In genomic region chr19:13902993-13903555, GRCh38 we compare ENCODE assay signal across 9 cellular contexts. TPM values are rescaled to one million over a fixed set of nuclear protein-coding genes. Genes with fewer than 3 reads are reported as not detected.
DNase-seq lines count a peak whose midpoint lies in the region; ATAC-seq, FAIRE-seq and TF ChIP-seq lines count a peak whose summit lies in the region.
"Had no signal": no experiment of that assay in that cellular context is flagged by ENCODE, and none has a peak within 500 bp of the region (broad histone marks: within the 10 kb centered on the region; RNA-seq: fewer than 3 reads in every experiment).

No MANE protein-coding gene starts in this region.

- H3K36me3 ChIP-seq in CD4-positive, alpha-beta memory T cell (ENCODE audit: insufficient read depth, low read length): no peaks in the 10 kb centered on the region
- H3K36me3 ChIP-seq in RWPE2 (ENCODE audit: low read depth): no peaks in the 10 kb centered on the region

- H3K27ac Mint-ChIP-seq in CD4-positive, alpha-beta memory T cell: peak overlapping the region in 4 of 7 donors; percentile 3 to 70 (median 49)

- H3K4me3 Mint-ChIP-seq in CD4-positive, alpha-beta memory T cell: peak overlapping the region in 1 of 8 donors; percentile 39

- H3K9me3 Mint-ChIP-seq in CD4-positive, alpha-beta memory T cell: no peaks in the 10 kb centered on the region

- peaks cover 15% of the 10 kb centered on the region for H3K4me1 ChIP-seq in CD4-positive, alpha-beta memory T cell (ENCODE audit: insufficient read depth, low read length)
- no peaks in the 10 kb centered on the region for H3K4me1 ChIP-seq in RWPE2 (ENCODE audit: insufficient read depth, poor library complexity, severe bottlenecking)

- H3K27ac ChIP-seq in CD4-positive, alpha-beta memory T cell (ENCODE audit: low read depth, low read length): no peak overlapping the region
- H3K27ac ChIP-seq in RWPE2 (ENCODE audit: poor library complexity, severe bottlenecking): no peak overlapping the region

- CTCF ChIA-PET in CD4-positive, alpha-beta memory T cell (lab: Charles Lee; ENCODE audit: partially characterized antibody): interaction anchor here (0.8 to 2.5 kb wide), 13 partner anchors 13 to 170 kb away, joined by 3 to 15 read pairs (median 6); partner anchors contain the start of gene MISP3

- POLR2A ChIA-PET in CD4-positive, alpha-beta memory T cell (lab: Charles Lee; ENCODE audit: partially characterized antibody): interaction anchor here (0.6 to 1.1 kb wide), 4 partner anchors 10 to 168 kb away, joined by 3 to 5 read pairs (median 4); partner anchors contain the start of gene IL27RA

- H3K4me3 ChIP-seq in CD4-positive, alpha-beta memory T cell (ENCODE audit: low read length in 2 of 2): no peak overlapping the region
- H3K4me3 ChIP-seq in RWPE2 (ENCODE audit: severe bottlenecking) (no peak overlapping the region), fibroblast of villous mesenchyme (ENCODE audit: low read depth, low read length) (no peak overlapping the region)

- no peaks in the 10 kb centered on the region for H3K27me3 Mint-ChIP-seq in CD4-positive, alpha-beta memory T cell

- H3K9me3 ChIP-seq in CD4-positive, alpha-beta memory T cell (ENCODE audit: control insufficient read depth in 1 of 2, low read length in 2 of 2): no peaks in the 10 kb centered on the region
- H3K9me3 ChIP-seq in RWPE2 (ENCODE audit: severe bottlenecking): no peaks in the 10 kb centered on the region

- FAIRE-seq in GM12891 (lab: Jason Lieb, UNC): no peak

- peak in 3 of 5 donors; percentile 31 to 37 (median 35) for DNase-seq in CD4-positive, alpha-beta memory T cell
- DNase-seq in GM12891 (ENCODE audit: insufficient read length, low spot score): no peak
- DNase-seq in RWPE2 (ENCODE audit: low spot score): no peak
- DNase-seq in fibroblast of villous mesenchyme (ENCODE audit: low read depth): no peak
- no peak for DNase-seq in sciatic nerve (ENCODE audit: low spot score)
- DNase-seq in HK-2 (ENCODE audit: unreplicated experiment): no peak
- no peak for DNase-seq in stimulated activated CD8-positive, alpha-beta memory T cell treated with anti-CD3 and anti-CD28 coated beads, Interleukin-4, amount 100 ng/mL, for 48 hours
- DNase-seq: NCI-H2029 treated with DMSO at 0.1 percent for 48 hours had no signal

- peaks cover 0 to 4% of the 10 kb centered on the region in 2 donors for H3K36me3 Mint-ChIP-seq in CD4-positive, alpha-beta memory T cell

- TF ChIP-seq CTCF in RWPE2 (IDR thresholded peaks at IDR 0.05; ENCODE audit: poor library complexity, severe bottlenecking): peak; percentile 52
- TF ChIP-seq CTCF in fibroblast of villous mesenchyme (IDR thresholded peaks at IDR 0.05; ENCODE audit: insufficient read depth, low read depth, low read length): peak; percentile 39

- no peak for TF ChIP-seq POLR2A in GM12891 (IDR thresholded peaks at IDR 0.05; ENCODE audit: low read depth, low read length)

- H3K4me1 Mint-ChIP-seq in CD4-positive, alpha-beta memory T cell: peaks cover 10 to 21% (median 13%) of the 10 kb centered on the region in 4 donors

- H3K27me3 ChIP-seq in CD4-positive, alpha-beta memory T cell (ENCODE audit: insufficient read depth, low read length): no peaks in the 10 kb centered on the region
- no peaks in the 10 kb centered on the region for H3K27me3 ChIP-seq in RWPE2 (ENCODE audit: insufficient read depth, poor library complexity, severe bottlenecking)

- intact Hi-C loops in CD4-positive, alpha-beta memory T cell (cut with micrococcal nuclease): loop anchor here (1.0 to 2.0 kb wide), 5 partner anchors 23 to 170 kb away; no protein-coding TSS in a partner anchor
- intact Hi-C loops in sciatic nerve (cut with DNase I): no loop called here

- ATAC-seq in RWPE2 (ENCODE audit: low read depth): no peak
- ATAC-seq in sciatic nerve: no peak
- no peak for ATAC-seq in GM18873 (IDR thresholded peaks at IDR 0.05; ENCODE audit: low FRiP score, unreplicated experiment)

TF ChIP-seq in GM12891, 5 proteins besides CTCF, POLR2A, EP300 and RAD21:
- TF ChIP-seq TAF1 (IDR thresholded peaks at IDR 0.05; ENCODE audit: low read depth, low read length): no peak
- 0 out of 2 replicates have a peak, but pooled peaks have one; percentile 25 for TF ChIP-seq POU2F2 (IDR thresholded peaks at IDR 0.05; ENCODE audit: low read depth, low read length)

RNA-seq across cellular contexts. Expression of gene BRME1, which starts 2.8 kb away (rescaled TPM):
- 1 to 10 TPM; 3.1 to 3.8 TPM for total RNA-seq in CD4-positive, alpha-beta memory T cell
- under 1 TPM; 0.35 to 0.41 TPM for polyA plus RNA-seq in CD4-positive, alpha-beta memory T cell
- 0.56 TPM for polyA plus RNA-seq in GM12891 (2012; ENCODE audit: low read depth, missing spikeins)
- total RNA-seq in fibroblast of villous mesenchyme (0.32 and 0.43 TPM in 2 replicates), sciatic nerve (3.4 TPM)

RNA-seq across cellular contexts. Expression of gene CC2D1A, which starts 2.9 kb away (rescaled TPM):
- total RNA-seq in CD4-positive, alpha-beta memory T cell: 10 to 100 TPM; 32.9 to 37.1 TPM
- polyA plus RNA-seq in CD4-positive, alpha-beta memory T cell: 10 to 100 TPM in 1 of 2 donors, 1 to 10 TPM in 1; 3.8 to 13.9 TPM
- 11.5 TPM for polyA plus RNA-seq in GM12891 (2012; ENCODE audit: low read depth, missing spikeins)
- total RNA-seq in fibroblast of villous mesenchyme: 18.6 and 22.9 TPM in 2 replicates
- 45.3 TPM for total RNA-seq in sciatic nerve

RNA-seq across cellular contexts. Expression of gene NANOS3, which starts 26.1 kb away (rescaled TPM):
- not detected for total RNA-seq in CD4-positive, alpha-beta memory T cell
- not detected for polyA plus RNA-seq in CD4-positive, alpha-beta memory T cell
- 2.0 TPM for polyA plus RNA-seq in GM12891 (2012; ENCODE audit: low read depth, missing spikeins)
- total RNA-seq in fibroblast of villous mesenchyme: 0.64 TPM in 1 of 2 replicates, not detected in the other
- total RNA-seq in sciatic nerve: 1.4 TPM

RNA-seq across cellular contexts. Expression of gene PODNL1, which starts 35.1 kb away (rescaled TPM):
- not detected for total RNA-seq in CD4-positive, alpha-beta memory T cell
- polyA plus RNA-seq in CD4-positive, alpha-beta memory T cell: not detected
- polyA plus RNA-seq in GM12891 (2012; ENCODE audit: low read depth, missing spikeins): 0.08 TPM
- total RNA-seq in fibroblast of villous mesenchyme (2.6 TPM in 2 replicates), sciatic nerve (17.8 TPM)

RNA-seq across cellular contexts. Expression of gene DCAF15, which starts 49.2 kb away (rescaled TPM):
- 10 to 100 TPM; 92.9 to 96.7 TPM for total RNA-seq in CD4-positive, alpha-beta memory T cell
- polyA plus RNA-seq in CD4-positive, alpha-beta memory T cell: 1 to 10 TPM; 4.9 to 7.2 TPM
- 30.0 TPM for polyA plus RNA-seq in GM12891 (2012; ENCODE audit: low read depth, missing spikeins)
- total RNA-seq in fibroblast of villous mesenchyme: 13.4 and 13.9 TPM in 2 replicates
- total RNA-seq in sciatic nerve: 24.7 TPM

Comparison
In these comparisons a context has a peak if more than half of its experiments do, and no peak if none do; other contexts are left out.
1. DNase-seq: peak in CD4-positive, alpha-beta memory T cell (3 of 5); none in GM12891 (single experiment), RWPE2 (single experiment), fibroblast of villous mesenchyme (single experiment), sciatic nerve (single experiment), HK-2 (single experiment) and stimulated activated CD8-positive, alpha-beta memory T cell treated with anti-CD3 and anti-CD28 coated beads, Interleukin-4, amount 100 ng/mL, for 48 hours (single experiment).